10 cellular contexts compared by ENCODE assay signal in genomic region chr17:45123930-45124796, GRCh38. TPM values are rescaled to one million over a fixed set of nuclear protein-coding genes. Genes with fewer than 3 reads are reported as not detected.
DNase-seq lines count a peak whose midpoint lies in the region; ATAC-seq and TF ChIP-seq lines count a peak whose summit lies in the region.
"Had no signal": no experiment of that assay in that cellular context is flagged by ENCODE, and none has a peak within 500 bp of the region (broad histone marks: within the 10 kb centered on the region; RNA-seq: fewer than 3 reads in every experiment).

No MANE protein-coding gene starts in this region.

- no peaks in the 10 kb centered on the region for H4K20me1 ChIP-seq in PC-9 (ENCODE audit: insufficient read depth)

- no peaks in the 10 kb centered on the region for H3K36me3 ChIP-seq in PC-9 (ENCODE audit: low read depth)
- H3K36me3 ChIP-seq in naive thymus-derived CD4-positive, alpha-beta T cell (ENCODE audit: control insufficient read depth in 2 of 3, insufficient read depth in 3 of 3, low read length in 3 of 3): no peaks in the 10 kb centered on the region
- H3K36me3 ChIP-seq: neutrophil had no signal

- ATAC-seq in naive thymus-derived CD4-positive, alpha-beta T cell: peak; percentile 88
- ATAC-seq in HG03521 (IDR thresholded peaks at IDR 0.05; ENCODE audit: unreplicated experiment) (no peak), HG03095 (IDR thresholded peaks at IDR 0.05; ENCODE audit: unreplicated experiment) (no peak)

- CTCF ChIA-PET in PC-9 (lab: Charles Lee): interaction anchor here (0.6 kb wide), 1 partner anchor 77 kb away, joined by 3 read pairs; no protein-coding TSS in a partner anchor
- CTCF ChIA-PET in naive thymus-derived CD4-positive, alpha-beta T cell (lab: Charles Lee): interaction anchor here (0.6 kb wide), 1 partner anchor 9 kb away, joined by 6 read pairs; no protein-coding TSS in a partner anchor

- POLR2A ChIA-PET in PC-9 (lab: Charles Lee; ENCODE audit: unreplicated experiment): interaction anchor here (0.5 kb wide), 1 partner anchor 323 kb away, joined by 3 read pairs; no protein-coding TSS in a partner anchor
- POLR2A ChIA-PET in naive thymus-derived CD4-positive, alpha-beta T cell (lab: Charles Lee): interaction anchor here (1.1 kb wide), 1 partner anchor 26 kb away, joined by 3 read pairs; no protein-coding TSS in a partner anchor

- H3K27ac ChIP-seq in PC-9: peak overlapping the region; percentile 65
- H3K27ac ChIP-seq in naive thymus-derived CD4-positive, alpha-beta T cell (ENCODE audit: low read depth, low read length): no peak overlapping the region
- H3K27ac ChIP-seq: 22Rv1, neutrophil had no signal

- H3K79me2 ChIP-seq in PC-9 (ENCODE audit: low read depth): peaks cover 30% of the 10 kb centered on the region

- peaks cover 63% of the 10 kb centered on the region for H3K4me1 ChIP-seq in PC-9 (replicated peaks; ENCODE audit: insufficient read depth)
- no peaks in the 10 kb centered on the region for H3K4me1 ChIP-seq in naive thymus-derived CD4-positive, alpha-beta T cell (ENCODE audit: control insufficient read depth in 2 of 2, insufficient read depth in 2 of 2, low read length in 2 of 2)

- H3K9me3 Mint-ChIP-seq in naive thymus-derived CD4-positive, alpha-beta T cell: no peaks in the 10 kb centered on the region

- no peak overlapping the region for H2AFZ ChIP-seq in PC-9

- H3K4me1 Mint-ChIP-seq in naive thymus-derived CD4-positive, alpha-beta T cell: peaks cover 0 to 2% (median 0%) of the 10 kb centered on the region in 7 donors

- H3K36me3 Mint-ChIP-seq in naive thymus-derived CD4-positive, alpha-beta T cell: no peaks in the 10 kb centered on the region

- no peak overlapping the region for H3K27ac Mint-ChIP-seq in naive thymus-derived CD4-positive, alpha-beta T cell

- H3K4me3 ChIP-seq in PC-9: no peak overlapping the region
- H3K4me3 ChIP-seq in naive thymus-derived CD4-positive, alpha-beta T cell (ENCODE audit: low read length): no peak overlapping the region

- DNase-seq in DMS 273 (lab: John Stamatoyannopoulos, UW; ENCODE audit: unreplicated experiment): peak; percentile 53
- DNase-seq in DMS 273 treated with DMSO at 0.1 percent for 48 hours (lab: John Stamatoyannopoulos, UW): no peak
- DNase-seq in PC-9: peak; percentile 77 to 85
- peak; percentile 77 to 96 for DNase-seq in dermis microvascular lymphatic vessel endothelial cell (ENCODE audit: low read depth in 2 of 2)
- DNase-seq in naive thymus-derived CD4-positive, alpha-beta T cell: no peak
- DNase-seq in activated CD8-positive, alpha-beta memory T cell treated with anti-CD3 and anti-CD28 coated beads, Interleukin-2, amount 50 U/mL, for 4 hours: no peak

- intact Hi-C loops in PC-9 (cut with micrococcal nuclease; ENCODE audit: unreplicated experiment): loop anchor here (1.0 to 2.0 kb wide), 2 partner anchors 22 to 31 kb away; no protein-coding TSS in a partner anchor
- intact Hi-C loops in naive thymus-derived CD4-positive, alpha-beta T cell (cut with micrococcal nuclease): no loop called here

- peaks cover 0 to 15% (median 6%) of the 10 kb centered on the region in 5 donors for H3K27me3 Mint-ChIP-seq in naive thymus-derived CD4-positive, alpha-beta T cell

- H3K9me2 ChIP-seq in PC-9 (ENCODE audit: insufficient read depth): no peaks in the 10 kb centered on the region

- TSS peak; percentile 50 for BruUV-seq in PC-9 (replicated peaks; lab: Mats Ljungman, UMichigan)

- peak overlapping the region; percentile 56 for H3K4me2 ChIP-seq in PC-9

- no peak overlapping the region for H3K4me3 Mint-ChIP-seq in naive thymus-derived CD4-positive, alpha-beta T cell

- H3F3A ChIP-seq in PC-9 (ENCODE audit: insufficient read depth, low read depth): peaks cover 36% of the 10 kb centered on the region

- no peaks in the 10 kb centered on the region for H3K27me3 ChIP-seq in PC-9 (ENCODE audit: insufficient read depth, low read depth)
- no peaks in the 10 kb centered on the region for H3K27me3 ChIP-seq in naive thymus-derived CD4-positive, alpha-beta T cell (ENCODE audit: control insufficient read depth in 2 of 2, insufficient read depth in 2 of 2, low read length in 2 of 2)

- TF ChIP-seq CTCF in PC-9 (conservative IDR thresholded peaks at IDR 0.05): no peak

- H3K9me3 ChIP-seq in PC-9 (ENCODE audit: insufficient read depth, low read depth): no peaks in the 10 kb centered on the region
- no peaks in the 10 kb centered on the region for H3K9me3 ChIP-seq in naive thymus-derived CD4-positive, alpha-beta T cell (ENCODE audit: control insufficient read depth in 2 of 3, low read length in 3 of 3)
- H3K9me3 ChIP-seq: neutrophil had no signal

RNA-seq across cellular contexts. Expression of gene PLCD3, which starts 8.2 kb away (rescaled TPM):
- total RNA-seq in PC-9 (2021) (92.4 and 138 TPM in 2 replicates), dermis microvascular lymphatic vessel endothelial cell (12.7 and 13.0 TPM in 2 replicates)
- 1 to 10 TPM; 2.0 to 5.1 (median 3.2) TPM for total RNA-seq in naive thymus-derived CD4-positive, alpha-beta T cell
- under 1 TPM in 1 of 2 donors, not detected in 1; 0.21 TPM for polyA plus RNA-seq in naive thymus-derived CD4-positive, alpha-beta T cell

RNA-seq across cellular contexts. Expression of gene ACBD4, which starts 11.3 kb away (rescaled TPM):
- 14.6 and 19.5 TPM in 2 replicates for total RNA-seq in PC-9 (2021)
- 3.4 and 4.1 TPM in 2 replicates for total RNA-seq in dermis microvascular lymphatic vessel endothelial cell
- total RNA-seq in naive thymus-derived CD4-positive, alpha-beta T cell: 10 to 100 TPM; 17.9 to 59.5 (median 31.3) TPM
- polyA plus RNA-seq in naive thymus-derived CD4-positive, alpha-beta T cell: 10 to 100 TPM; 12.3 to 13.9 TPM

RNA-seq across cellular contexts. Expression of gene HEXIM1, which starts 24.1 kb away (rescaled TPM):
- total RNA-seq in PC-9 (2021) (49.3 and 64.9 TPM in 2 replicates), dermis microvascular lymphatic vessel endothelial cell (4.9 and 8.2 TPM in 2 replicates)
- total RNA-seq in naive thymus-derived CD4-positive, alpha-beta T cell: 10 to 100 TPM; 28.5 to 41.3 (median 37.6) TPM
- polyA plus RNA-seq in naive thymus-derived CD4-positive, alpha-beta T cell: 1 to 10 TPM; 5.1 to 6.1 TPM

RNA-seq across cellular contexts. Expression of gene HEXIM2, which starts 37.5 kb away (rescaled TPM):
- total RNA-seq in PC-9 (2021) (22.4 and 32.2 TPM in 2 replicates), dermis microvascular lymphatic vessel endothelial cell (3.2 and 3.7 TPM in 2 replicates)
- total RNA-seq in naive thymus-derived CD4-positive, alpha-beta T cell: 1 to 10 TPM; 2.2 to 8.2 (median 3.4) TPM
- polyA plus RNA-seq in naive thymus-derived CD4-positive, alpha-beta T cell: 1 to 10 TPM; 2.4 to 3.2 TPM

Comparison
In these comparisons a context has a peak if more than half of its experiments do, and no peak if none do; other contexts are left out.
1. DNase-seq: peak in DMS 273 (single experiment), PC-9 (2 of 2) and dermis microvascular lymphatic vessel endothelial cell (2 of 2); none in DMS 273 treated with DMSO at 0.1 percent for 48 hours (single experiment), naive thymus-derived CD4-positive, alpha-beta T cell (0 of 9) and activated CD8-positive, alpha-beta memory T cell treated with anti-CD3 and anti-CD28 coated beads, Interleukin-2, amount 50 U/mL, for 4 hours (single experiment).